In the genomic region with DNA sequence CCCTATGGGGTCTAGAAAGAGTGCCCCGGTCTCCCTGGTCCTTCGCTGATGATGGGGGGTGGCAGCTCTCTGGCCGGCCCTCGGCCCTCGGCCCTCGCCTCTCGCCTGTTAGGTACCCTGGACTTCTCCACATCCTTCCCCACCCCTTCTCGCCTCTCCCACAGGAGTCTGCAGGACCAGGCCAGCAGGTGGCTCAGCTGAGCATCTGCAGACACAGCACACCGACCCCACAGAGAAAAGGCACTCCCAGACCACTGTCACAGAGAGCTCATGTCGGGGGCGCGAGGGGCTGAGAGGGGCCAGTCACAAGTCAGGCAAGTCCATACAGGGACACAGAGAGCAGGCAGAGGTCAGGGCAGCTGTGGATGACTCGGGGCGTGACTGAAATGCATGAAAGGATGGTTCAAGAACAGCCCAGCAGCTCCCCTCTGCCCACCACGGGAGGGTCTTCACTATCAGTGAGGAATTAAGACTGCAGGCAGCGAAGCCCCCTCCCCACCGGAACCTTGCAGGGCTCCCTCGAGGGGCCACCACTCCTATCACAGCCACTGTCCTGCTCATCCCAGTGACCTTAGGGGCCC, we compare ENCODE assay signal across 13 cellular contexts.
DNase-seq lines count a peak whose midpoint lies in the region; FAIRE-seq and TF ChIP-seq lines count a peak whose summit lies in the region.
"Had no signal": no experiment of that assay in that cellular context is flagged by ENCODE, and none has a peak within 500 bp of the region (broad histone marks: within the 10 kb centered on the region; RNA-seq: fewer than 3 reads in every experiment).

No MANE protein-coding gene starts in this region.

- no peak overlapping the region for H2BK120ac ChIP-seq in mesendoderm (ENCODE audit: low read depth, low read length)

- no peaks in the 10 kb centered on the region for H3K27me3 ChIP-seq in mesendoderm (ENCODE audit: insufficient read depth, low read length, poor library complexity)
- H3K27me3 ChIP-seq: right lobe of liver, tibial nerve had no signal

- no peak overlapping the region for H3K23ac ChIP-seq in mesendoderm (ENCODE audit: low read length)

- no peak overlapping the region for H3K4me2 ChIP-seq in mesendoderm (ENCODE audit: low read length)

- no peak for TF ChIP-seq POLR2A in NB4 (IDR thresholded peaks at IDR 0.05; ENCODE audit: extremely low read depth, insufficient read length)

- no peaks in the 10 kb centered on the region for H3K79me2 ChIP-seq in mesendoderm (ENCODE audit: control insufficient read depth, insufficient read depth, low read length)

- no peaks in the 10 kb centered on the region for H3K4me1 ChIP-seq in mesendoderm (ENCODE audit: control insufficient read depth, low read depth, low read length)
- H3K4me1 ChIP-seq: right lobe of liver had no signal

- no peak overlapping the region for H3K4ac ChIP-seq in mesendoderm (ENCODE audit: low read depth, low read length)

- no peak for FAIRE-seq in D721Med (lab: Jason Lieb, UNC)

- H3K56ac ChIP-seq in mesendoderm (ENCODE audit: low read length), result no peak overlapping the region

- H3K36me3 ChIP-seq in mesendoderm (ENCODE audit: control insufficient read depth, insufficient read depth, low read length), result no peaks in the 10 kb centered on the region
- H3K36me3 ChIP-seq: right lobe of liver, tibial nerve had no signal

- H3K27ac ChIP-seq in mesendoderm (ENCODE audit: low read depth, low read length), result no peak overlapping the region
- H3K27ac ChIP-seq: right lobe of liver, tibial nerve had no signal

- no peak overlapping the region for H3K18ac ChIP-seq in mesendoderm (ENCODE audit: low read length)

- H4K5ac ChIP-seq in mesendoderm (ENCODE audit: low read length), result no peak overlapping the region

- no peak overlapping the region for H2BK5ac ChIP-seq in mesendoderm (ENCODE audit: low read length)

- H3K4me3 ChIP-seq in NB4 (ENCODE audit: low read depth, low read length), result no peak overlapping the region
- H3K4me3 ChIP-seq in mesendoderm (ENCODE audit: low read length), result no peak overlapping the region
- H3K4me3 ChIP-seq: right lobe of liver, tibial nerve had no signal

- TF ChIP-seq CTCF in D721Med (IDR thresholded peaks at IDR 0.05; ENCODE audit: insufficient read depth, missing control alignments) (peak; percentile 4), NB4 (IDR thresholded peaks at IDR 0.05; ENCODE audit: low read depth, low read length) (no peak)

- no peaks in the 10 kb centered on the region for H3K79me1 ChIP-seq in mesendoderm (ENCODE audit: low read length)

- H3K9ac ChIP-seq in mesendoderm (ENCODE audit: low read length), result no peak overlapping the region

- no CpG with 5 or more reads among the region's 18 CpGs for WGBS in mesendoderm (ENCODE audit: extremely low coverage, insufficient coverage, low lambda C conversion rate)

- no peak overlapping the region for H4K8ac ChIP-seq in mesendoderm (ENCODE audit: low read depth, low read length)

- DNase-seq in D721Med (ENCODE audit: insufficient read length, low spot score), result no peak
- DNase-seq in NB4 (ENCODE audit: low read depth), result peak; percentile 2
- peak; percentile 9 for DNase-seq in dermis blood vessel endothelial cell
- DNase-seq in mesendoderm, result peak; percentile 68
- no peak for DNase-seq in RKO (ENCODE audit: low spot score)
- no peak for DNase-seq in NCI-H128 (lab: John Stamatoyannopoulos, UW; ENCODE audit: unreplicated experiment)
- no peak for DNase-seq in EL
- DNase-seq in NCI-H2171 treated with DMSO at 0.1 percent for 48 hours (lab: John Stamatoyannopoulos, UW), result no peak
- DNase-seq: activated B cell treated with CpG ODN at 0.5 μM for 24 hours, midbrain, NCI-H1092 treated with DMSO at 0.1 percent for 48 hours had no signal

- no peak overlapping the region for H2BK15ac ChIP-seq in mesendoderm (replicated peaks; ENCODE audit: low read depth)

- no peak overlapping the region for H2AK5ac ChIP-seq in mesendoderm (ENCODE audit: low read length)

Comparison
In these comparisons a context has a peak if more than half of its experiments do, and no peak if none do; other contexts are left out.
1. DNase-seq: peak in NB4 (single experiment), dermis blood vessel endothelial cell (single experiment) and mesendoderm (single experiment); none in D721Med (single experiment), RKO (single experiment), NCI-H128 (single experiment), EL (single experiment) and NCI-H2171 treated with DMSO at 0.1 percent for 48 hours (single experiment).